8 cellular contexts compared by ENCODE assay signal in the genomic region with DNA sequence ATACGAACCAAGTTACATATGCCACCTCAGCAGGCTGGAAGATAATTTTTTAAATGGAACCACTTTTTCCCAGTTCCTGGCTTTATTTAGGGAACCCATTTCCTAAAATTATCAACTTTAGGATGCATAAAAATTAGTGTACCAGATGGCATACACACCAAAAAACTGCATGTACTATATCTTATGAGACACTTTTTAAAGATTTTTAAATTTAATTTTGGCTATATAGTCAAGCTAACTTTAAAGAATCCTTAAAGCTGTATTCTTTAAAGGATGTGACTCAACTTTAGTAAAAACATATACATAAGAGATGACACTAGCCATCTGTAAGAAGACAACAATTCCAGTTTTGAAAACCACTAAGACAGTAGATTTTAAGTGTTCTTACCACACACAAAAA.
"Had no signal": no experiment of that assay in that cellular context is flagged by ENCODE, and none has a peak within 500 bp of the region (broad histone marks: within the 10 kb centered on the region; RNA-seq: fewer than 3 reads in every experiment).

No MANE protein-coding gene starts in this region.

- FAIRE-seq: G401.6, GM12878, GM12891, GM12892, GM18507, GM19239 had no signal

- H3K4me3 ChIP-seq: GM12878 had no signal

- ATAC-seq: GM12878 had no signal

- DNase-seq: GDM1, GF-D8 had no signal
